14 cellular contexts compared by ENCODE assay signal in genomic region chr13:25678398-25678797, GRCh38.
DNase-seq lines count a peak whose midpoint lies in the region; ATAC-seq and TF ChIP-seq lines count a peak whose summit lies in the region.
"Had no signal": no experiment of that assay in that cellular context is flagged by ENCODE, and none has a peak within 500 bp of the region (broad histone marks: within the 10 kb centered on the region; RNA-seq: fewer than 3 reads in every experiment).

No MANE protein-coding gene starts in this region.

- H3K79me2 ChIP-seq in H9 (ENCODE audit: insufficient read depth, low read length), result no peaks in the 10 kb centered on the region

- no peaks in the 10 kb centered on the region for H3K23me2 ChIP-seq in H9 (ENCODE audit: insufficient read length, low read depth, low read length, poor library complexity, severe bottlenecking)

- no peak overlapping the region for H4K91ac ChIP-seq in H9 (ENCODE audit: insufficient read length, low read depth, low read length)

- H3K79me1 ChIP-seq in H9 (ENCODE audit: insufficient read depth, low read depth, low read length, poor library complexity, severe bottlenecking), result no peaks in the 10 kb centered on the region

- H2BK5ac ChIP-seq in H9 (ENCODE audit: insufficient read length, low read length), result no peak overlapping the region

- H3K4me2 ChIP-seq in H9 (ENCODE audit: insufficient read depth, insufficient read length, low read length), result no peak overlapping the region

- no peak overlapping the region for H3K4me3 Mint-ChIP-seq in activated CD4-positive, alpha-beta T cell treated with anti-CD3 and anti-CD28 coated beads, Interleukin-2, amount 10 ng/mL, durations not matched to agents 24 days and 14 days
- H3K4me3 Mint-ChIP-seq in H9 (no peak overlapping the region), nephron progenitor cell (no peak overlapping the region)
- no peak overlapping the region for H3K4me3 Mint-ChIP-seq in naive thymus-derived CD8-positive, alpha-beta T cell
- H3K4me3 Mint-ChIP-seq: type B pancreatic cell had no signal

- peak; percentile 35 to 57 for ATAC-seq in naive thymus-derived CD8-positive, alpha-beta T cell

- H2AFZ ChIP-seq in H9 (ENCODE audit: low read length), result no peak overlapping the region

- H3K27ac ChIP-seq in H9 (ENCODE audit: insufficient read length, low read depth, low read length) (no peak overlapping the region), caudate nucleus (ENCODE audit: low read depth, low read length) (no peak overlapping the region)

- H2BK120ac ChIP-seq in H9 (ENCODE audit: low read depth, low read length, poor library complexity, severe bottlenecking), result no peak overlapping the region

- POLR2A ChIA-PET in naive thymus-derived CD8-positive, alpha-beta T cell (lab: Charles Lee), result interaction anchor here (0.6 kb wide), 1 partner anchor 381 kb away, joined by 3 read pairs; no protein-coding TSS in a partner anchor

- DNase-seq in activated CD4-positive, alpha-beta T cell treated with anti-CD3 and anti-CD28 coated beads for 48 hours, result peak; percentile 5
- no peak for DNase-seq in activated CD4-positive, alpha-beta T cell treated with anti-CD3 and anti-CD28 coated beads, Interleukin-2, amount 10 ng/mL, durations not matched to agents 24 days and 14 days
- DNase-seq in H9 (peak; percentile 37), RPMI8226 (peak; percentile 59), pons (ENCODE audit: low spot score) (no peak), caudate nucleus (lab: John Stamatoyannopoulos, UW) (no peak), nephron progenitor cell (no peak)
- DNase-seq in naive thymus-derived CD8-positive, alpha-beta T cell, result peak in 5 of 10 donors; percentile 6 to 22 (median 18)
- DNase-seq: kidney glomerular epithelial cell; NCI-H226; stimulated activated CD8-positive, alpha-beta memory T cell treated with anti-CD3 and anti-CD28 coated beads, Interleukin-4, amount 100 ng/mL, for 48 hours; T1000 had no signal

- H3K9ac ChIP-seq in H9 (ENCODE audit: extremely low read depth, insufficient read length, low read length), result no peak overlapping the region

- no peak overlapping the region for H2BK12ac ChIP-seq in H9 (ENCODE audit: insufficient read length, low read depth, low read length)

- H3K27me3 Mint-ChIP-seq in activated CD4-positive, alpha-beta T cell treated with anti-CD3 and anti-CD28 coated beads, Interleukin-2, amount 10 ng/mL, durations not matched to agents 24 days and 14 days, result peaks cover 9% of the 10 kb centered on the region
- H3K27me3 Mint-ChIP-seq in H9 (ENCODE audit: low read depth), result peaks cover 11% of the 10 kb centered on the region
- H3K27me3 Mint-ChIP-seq in naive thymus-derived CD8-positive, alpha-beta T cell, result peaks cover 0 to 3% (median 3%) of the 10 kb centered on the region in 5 donors
- H3K27me3 Mint-ChIP-seq in nephron progenitor cell (ENCODE audit: low read depth, poor library complexity), result no peaks in the 10 kb centered on the region
- H3K27me3 Mint-ChIP-seq: type B pancreatic cell had no signal

- no peak overlapping the region for H3K27ac Mint-ChIP-seq in activated CD4-positive, alpha-beta T cell treated with anti-CD3 and anti-CD28 coated beads, Interleukin-2, amount 10 ng/mL, durations not matched to agents 24 days and 14 days
- H3K27ac Mint-ChIP-seq in H9 (no peak overlapping the region), nephron progenitor cell (no peak overlapping the region)
- peak overlapping the region in 1 of 10 donors; percentile 26 for H3K27ac Mint-ChIP-seq in naive thymus-derived CD8-positive, alpha-beta T cell
- H3K27ac Mint-ChIP-seq: progenitor cell of endocrine pancreas, type B pancreatic cell had no signal

- no peak overlapping the region for H2AK5ac ChIP-seq in H9 (ENCODE audit: insufficient read length, low read length)

- WGBS in H9 (ENCODE audit: extremely low coverage, insufficient read length, low lambda C conversion rate), result no CpG with 5 or more reads among the region's 2 CpGs

- H3K27me3 ChIP-seq in H9 (ENCODE audit: insufficient read depth, low read length), result no peaks in the 10 kb centered on the region

- H2BK15ac ChIP-seq in H9 (ENCODE audit: low read depth, low read length), result no peak overlapping the region

- H3T11ph ChIP-seq in H9 (ENCODE audit: low read length), result no peak overlapping the region

- H3K56ac ChIP-seq in H9 (ENCODE audit: insufficient read length, low read depth, low read length), result no peak overlapping the region

- H3K9me3 ChIP-seq in H9 (ENCODE audit: control insufficient read depth, low read depth, low read length), result no peaks in the 10 kb centered on the region

- TF ChIP-seq CTCF in H9 (conservative IDR thresholded peaks at IDR 0.05) (peak; percentile 38; the same call in 2 of the 3 replicates), nephron progenitor cell (IDR thresholded peaks at IDR 0.05) (no peak)

- no peak overlapping the region for H3K14ac ChIP-seq in H9 (ENCODE audit: insufficient read depth, low read length)

- H4K20me1 ChIP-seq in H9 (ENCODE audit: control insufficient read depth, insufficient read depth, insufficient read length), result no peaks in the 10 kb centered on the region

- H3K9me3 Mint-ChIP-seq in activated CD4-positive, alpha-beta T cell treated with anti-CD3 and anti-CD28 coated beads, Interleukin-2, amount 10 ng/mL, durations not matched to agents 24 days and 14 days, result peaks cover 13% of the 10 kb centered on the region
- H3K9me3 Mint-ChIP-seq in H9 (peaks cover 0 to 3% of the 10 kb centered on the region in 2 experiments; a peak in 1 of 5 replicates), nephron progenitor cell (peaks cover 17% of the 10 kb centered on the region)
- no peaks in the 10 kb centered on the region for H3K9me3 Mint-ChIP-seq in naive thymus-derived CD8-positive, alpha-beta T cell

- H4K5ac ChIP-seq in H9 (ENCODE audit: insufficient read length, low read depth, low read length), result no peak overlapping the region

- no peaks in the 10 kb centered on the region for H3K36me3 Mint-ChIP-seq in activated CD4-positive, alpha-beta T cell treated with anti-CD3 and anti-CD28 coated beads, Interleukin-2, amount 10 ng/mL, durations not matched to agents 24 days and 14 days (ENCODE audit: low read depth)
- no peaks in the 10 kb centered on the region for H3K36me3 Mint-ChIP-seq in H9 (ENCODE audit: insufficient read depth in 1 of 3, low read depth in 3 of 3)
- H3K36me3 Mint-ChIP-seq in naive thymus-derived CD8-positive, alpha-beta T cell, result no peaks in the 10 kb centered on the region
- peaks cover 8% of the 10 kb centered on the region for H3K36me3 Mint-ChIP-seq in nephron progenitor cell (ENCODE audit: low read depth)
- H3K36me3 Mint-ChIP-seq: type B pancreatic cell had no signal

- H4K8ac ChIP-seq in H9 (replicated peaks; ENCODE audit: insufficient read length, low read depth, low read length), result no peak overlapping the region

- peaks cover 5% of the 10 kb centered on the region for H3K4me1 ChIP-seq in H9 (ENCODE audit: insufficient read depth, low read length)

- H3K4ac ChIP-seq in H9 (ENCODE audit: low read depth, low read length), result no peak overlapping the region

- H2BK20ac ChIP-seq in H9 (ENCODE audit: low read depth, low read length, poor library complexity, severe bottlenecking), result no peak overlapping the region

- H3K23ac ChIP-seq in H9 (ENCODE audit: insufficient read length, low read depth, low read length), result no peak overlapping the region

- no peaks in the 10 kb centered on the region for H3K4me1 Mint-ChIP-seq in activated CD4-positive, alpha-beta T cell treated with anti-CD3 and anti-CD28 coated beads, Interleukin-2, amount 10 ng/mL, durations not matched to agents 24 days and 14 days
- H3K4me1 Mint-ChIP-seq in H9, result peaks cover 10% of the 10 kb centered on the region in 2 experiments
- no peaks in the 10 kb centered on the region for H3K4me1 Mint-ChIP-seq in naive thymus-derived CD8-positive, alpha-beta T cell
- H3K4me1 Mint-ChIP-seq in nephron progenitor cell, result peaks cover 23% of the 10 kb centered on the region

- H3K18ac ChIP-seq in H9 (ENCODE audit: insufficient read length, low read depth, low read length), result no peak overlapping the region

- intact Hi-C loops in activated CD4-positive, alpha-beta T cell treated with anti-CD3 and anti-CD28 coated beads, Interleukin-2, amount 10 ng/mL, durations not matched to agents 24 days and 14 days (cut with micrococcal nuclease), result no loop called here

Comparison
In these comparisons a context has a peak if more than half of its experiments do, and no peak if none do; other contexts are left out.
1. DNase-seq: peak in activated CD4-positive, alpha-beta T cell treated with anti-CD3 and anti-CD28 coated beads for 48 hours (single experiment), H9 (single experiment) and RPMI8226 (single experiment); none in activated CD4-positive, alpha-beta T cell treated with anti-CD3 and anti-CD28 coated beads, Interleukin-2, amount 10 ng/mL, durations not matched to agents 24 days and 14 days (single experiment), pons (single experiment), caudate nucleus (0 of 61) and nephron progenitor cell (single experiment).